Comparison of ENCODE assay signal across 9 cellular contexts in genomic region chr3:159899198-159899597, GRCh38. TPM values are rescaled to one million over a fixed set of nuclear protein-coding genes. Genes with fewer than 3 reads are reported as not detected.
"Had no signal": no experiment of that assay in that cellular context is flagged by ENCODE, and none has a peak within 500 bp of the region (broad histone marks: within the 10 kb centered on the region; RNA-seq: fewer than 3 reads in every experiment).

No MANE protein-coding gene starts in this region.

- H3K4me3 ChIP-seq: esophagus muscularis mucosa, testis had no signal

- H3K27me3 ChIP-seq: esophagus muscularis mucosa, testis had no signal

- H3K27ac ChIP-seq: esophagus muscularis mucosa, testis had no signal

- DNase-seq: activated gamma-delta T cell; activated T-cell treated with anti-CD3 and anti-CD28 coated beads, Interleukin-2, amount 50 U/mL, for 24 hours; foreskin fibroblast; nephron progenitor cell; stimulated activated CD4-positive, alpha-beta T cell treated with anti-CD3 and anti-CD28 coated beads, Interleukin-2, amount 100 ng/mL, for 48 hours; stimulated activated naive CD8-positive, alpha-beta T cell treated with anti-CD3 and anti-CD28 coated beads, Interleukin-15, Interleukin-2, amounts not matched to agents 100 U/mL and 50 U/mL, for 24 hours; T-helper 17 cell; testis had no signal

RNA-seq across cellular contexts. Expression of gene SCHIP1, which starts 59.5 kb away (rescaled TPM):
- total RNA-seq: T-helper 17 cell had no signal
